1 cellular context compared by ENCODE assay signal in genomic region chr6:53651764-53652401, GRCh38.
TF ChIP-seq lines count a peak whose summit lies in the region.

No MANE protein-coding gene starts in this region.

TF ChIP-seq in HepG2, 621 proteins besides CTCF, POLR2A, EP300 and RAD21 (continued from another document and continues in another):
- TF ChIP-seq ZBTB14 (CRISPR knock-in tag; IDR thresholded peaks at IDR 0.05) (peak; percentile 89), ZNF460 (CRISPR knock-in tag; IDR thresholded peaks at IDR 0.05; ENCODE audit: borderline replicate concordance) (no peak; the same call in 1 of the 2 replicates), ZKSCAN8 (CRISPR knock-in tag; IDR thresholded peaks at IDR 0.05; ENCODE audit: borderline replicate concordance) (peak; percentile 81), MTA1 (CRISPR knock-in tag; IDR thresholded peaks at IDR 0.05; ENCODE audit: borderline replicate concordance) (peak; percentile 100; the same call in 1 of the 2 replicates), MED13 (CRISPR knock-in tag; IDR thresholded peaks at IDR 0.05) (peak; percentile 84; the same call in 1 of the 2 replicates), ZNF616 (CRISPR knock-in tag; IDR thresholded peaks at IDR 0.05; ENCODE audit: low read depth) (peak; percentile 94), PRDM10 (CRISPR knock-in tag; IDR thresholded peaks at IDR 0.05; ENCODE audit: low read depth) (no peak; the same call in 1 of the 2 replicates), IRF9 (CRISPR knock-in tag; IDR thresholded peaks at IDR 0.05; ENCODE audit: borderline replicate concordance) (peak; percentile 100), MEIS2 (CRISPR knock-in tag; IDR thresholded peaks at IDR 0.05) (peak; percentile 87; the same call in 1 of the 2 replicates), FOXJ3 (CRISPR knock-in tag; IDR thresholded peaks at IDR 0.05; ENCODE audit: borderline replicate concordance) (peak; percentile 41; the same call in 1 of the 2 replicates), GLMP (CRISPR knock-in tag; IDR thresholded peaks at IDR 0.05; ENCODE audit: borderline replicate concordance) (no peak), MED8 (CRISPR knock-in tag; IDR thresholded peaks at IDR 0.05; ENCODE audit: insufficient replicate concordance) (peak; percentile 90), NCOA5 (CRISPR knock-in tag; IDR thresholded peaks at IDR 0.05) (no peak; the same call in 1 of the 2 replicates), ZNF557 (CRISPR knock-in tag; IDR thresholded peaks at IDR 0.05) (peak; percentile 99), ZNF639 (CRISPR knock-in tag; conservative IDR thresholded peaks at IDR 0.05) (peak; percentile 87), HDAC2 (CRISPR knock-in tag; IDR thresholded peaks at IDR 0.05) (peak; percentile 99), DPF2 (CRISPR knock-in tag; IDR thresholded peaks at IDR 0.05; ENCODE audit: borderline replicate concordance, low read depth) (peak; percentile 53), HOXD1 (CRISPR knock-in tag; IDR thresholded peaks at IDR 0.05) (peak; percentile 98), ZNF788 (CRISPR knock-in tag; IDR thresholded peaks at IDR 0.05; ENCODE audit: borderline replicate concordance) (peak; percentile 100), ERF (CRISPR knock-in tag; IDR thresholded peaks at IDR 0.05) (peak; percentile 99), ZNF251 (CRISPR knock-in tag; IDR thresholded peaks at IDR 0.05) (peak; percentile 99), HMG20B (CRISPR knock-in tag; conservative IDR thresholded peaks at IDR 0.05) (peak; percentile 79), SOX6 (IDR thresholded peaks at IDR 0.05) (no peak), SOX6 (CRISPR knock-in tag; IDR thresholded peaks at IDR 0.05) (peak; percentile 89), SRY (CRISPR knock-in tag; IDR thresholded peaks at IDR 0.05) (peak; percentile 99), THAP7 (CRISPR knock-in tag; IDR thresholded peaks at IDR 0.05) (peak; percentile 98), HIC2 (CRISPR knock-in tag; IDR thresholded peaks at IDR 0.05; ENCODE audit: low read depth) (peak; percentile 89), ZNF318 (CRISPR knock-in tag; IDR thresholded peaks at IDR 0.05) (peak; percentile 98), ZNF337 (CRISPR knock-in tag; IDR thresholded peaks at IDR 0.05; ENCODE audit: borderline replicate concordance, low read depth) (peak; percentile 99), KLF16 (CRISPR knock-in tag; IDR thresholded peaks at IDR 0.05) (peak; percentile 97 to 98), ZBTB26 (CRISPR knock-in tag; IDR thresholded peaks at IDR 0.05; ENCODE audit: borderline replicate concordance) (peak; percentile 93), RFX1 (IDR thresholded peaks at IDR 0.05) (no peak), HNF1B (CRISPR knock-in tag; IDR thresholded peaks at IDR 0.05) (peak; percentile 93), ZNF256 (CRISPR knock-in tag; conservative IDR thresholded peaks at IDR 0.05) (peak; percentile 98), KDM1A (CRISPR knock-in tag; IDR thresholded peaks at IDR 0.05) (no peak; the same call in 1 of the 2 replicates), RFXAP (CRISPR knock-in tag; IDR thresholded peaks at IDR 0.05; ENCODE audit: borderline replicate concordance) (peak; percentile 97)
